In the genomic region with DNA sequence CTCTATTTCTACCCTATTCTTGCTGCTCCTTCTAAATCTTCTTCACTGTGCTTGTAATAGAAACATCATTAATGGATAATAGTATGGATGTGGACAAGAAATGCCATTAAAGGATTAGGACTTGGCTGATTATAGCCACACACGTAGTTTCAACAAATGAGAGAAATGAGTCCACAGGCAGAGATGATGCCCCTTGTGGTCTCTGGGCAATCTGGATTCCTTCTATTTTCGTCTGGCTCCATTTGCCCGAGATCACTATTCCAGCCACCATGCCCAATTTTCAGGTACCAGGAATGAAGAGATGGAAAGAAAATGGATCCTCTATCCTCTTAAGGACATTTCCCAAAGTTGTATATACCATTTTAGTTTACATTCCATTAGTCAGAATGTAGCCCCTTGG, we compare ENCODE assay signal across 14 cellular contexts.
"Had no signal": no experiment of that assay in that cellular context is flagged by ENCODE, and none has a peak within 500 bp of the region (broad histone marks: within the 10 kb centered on the region; RNA-seq: fewer than 3 reads in every experiment).

No MANE protein-coding gene starts in this region.

- H3K9me3 ChIP-seq: breast epithelium, right lobe of liver, SJCRH30, spleen had no signal

- ATAC-seq: naive thymus-derived CD8-positive, alpha-beta T cell; right lobe of liver; stimulated activated naive B cell treated with anti-CD40 and anti-IgM and Interleukin-4, amounts not matched to agents 10 μg/mL and 1 μg/mL and 100 μg/mL, for 72 hours had no signal

- H3K36me3 ChIP-seq: breast epithelium, right lobe of liver, SJCRH30, spleen had no signal

- H3K27me3 Mint-ChIP-seq: type B pancreatic cell had no signal

- H3K36me3 Mint-ChIP-seq: naive thymus-derived CD8-positive, alpha-beta T cell; stimulated activated naive B cell treated with anti-CD40 and anti-IgM and Interleukin-4, amounts not matched to agents 10 μg/mL and 1 μg/mL and 100 μg/mL, for 72 hours had no signal

- H3K27ac Mint-ChIP-seq: activated naive CD4-positive, alpha-beta T cell treated with anti-CD3 and anti-CD28 coated beads, Interleukin-2, amount 50 U/mL, for 24 hours; naive thymus-derived CD8-positive, alpha-beta T cell; progenitor cell of endocrine pancreas; stimulated activated naive B cell treated with anti-CD40 and anti-IgM and Interleukin-4, amounts not matched to agents 10 μg/mL and 1 μg/mL and 100 μg/mL, for 72 hours; type B pancreatic cell had no signal

- H3K27ac ChIP-seq: breast epithelium, right lobe of liver, SJCRH30 had no signal

- H3K4me1 ChIP-seq: breast epithelium, SJCRH30 had no signal

- H3K27me3 ChIP-seq: breast epithelium, right lobe of liver, SJCRH30, spleen had no signal

- H3K4me3 Mint-ChIP-seq: activated naive CD4-positive, alpha-beta T cell treated with anti-CD3 and anti-CD28 coated beads, Interleukin-2, amount 50 U/mL, for 24 hours; naive thymus-derived CD8-positive, alpha-beta T cell; stimulated activated naive B cell treated with anti-CD40 and anti-IgM and Interleukin-4, amounts not matched to agents 10 μg/mL and 1 μg/mL and 100 μg/mL, for 72 hours; type B pancreatic cell had no signal

- H3K4me3 ChIP-seq: breast epithelium, right lobe of liver, SJCRH30, spleen had no signal

- H3K4me1 Mint-ChIP-seq: activated naive CD4-positive, alpha-beta T cell treated with anti-CD3 and anti-CD28 coated beads, Interleukin-2, amount 50 U/mL, for 24 hours; naive thymus-derived CD8-positive, alpha-beta T cell had no signal

- DNase-seq: activated CD4-positive, alpha-beta T cell treated with anti-CD3 and anti-CD28 coated beads for 48 hours; activated CD8-positive, alpha-beta memory T cell treated with anti-CD3 and anti-CD28 coated beads for 24 hours; naive thymus-derived CD8-positive, alpha-beta T cell; occipital lobe; right lobe of liver; SJCRH30; spleen; stimulated activated CD4-positive, alpha-beta T cell treated with anti-CD3 and anti-CD28 coated beads, Interleukin-1b, Interleukin-23, amount 100 ng/mL, for 48 hours; stimulated activated naive B cell treated with anti-CD40 and anti-IgM and Interleukin-4, amounts not matched to agents 10 μg/mL and 1 μg/mL and 100 μg/mL, for 72 hours; SW 1271 had no signal

- H3K9me3 Mint-ChIP-seq: activated naive CD4-positive, alpha-beta T cell treated with anti-CD3 and anti-CD28 coated beads, Interleukin-2, amount 50 U/mL, for 24 hours; type B pancreatic cell had no signal
